In the genomic region with DNA sequence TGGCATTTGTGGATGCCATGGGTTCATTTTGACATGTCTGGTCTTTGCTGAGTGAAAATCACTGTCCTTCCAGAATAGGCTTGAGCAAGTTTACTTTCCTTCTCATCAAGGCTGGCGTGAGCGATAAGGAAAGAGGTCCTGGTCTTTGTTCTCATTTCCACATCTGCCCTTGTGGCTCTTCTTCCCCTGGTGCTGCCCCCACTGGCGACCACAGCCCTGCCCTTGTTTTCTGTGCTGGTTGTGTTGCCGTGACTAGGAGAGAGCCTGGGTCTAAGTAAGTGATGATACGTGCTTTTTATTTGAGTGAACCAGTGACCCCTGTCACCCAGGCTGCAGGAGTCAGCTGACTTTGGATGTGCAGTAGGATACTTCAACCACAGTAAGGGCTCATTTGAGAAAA, we compare ENCODE assay signal across 28 cellular contexts.
DNase-seq lines count a peak whose midpoint lies in the region; ATAC-seq, FAIRE-seq and TF ChIP-seq lines count a peak whose summit lies in the region.
"Had no signal": no experiment of that assay in that cellular context is flagged by ENCODE, and none has a peak within 500 bp of the region (broad histone marks: within the 10 kb centered on the region; RNA-seq: fewer than 3 reads in every experiment).

No MANE protein-coding gene starts in this region.

- intact Hi-C loops in HepG2 (cut with micrococcal nuclease; ENCODE audit: unreplicated experiment) (no loop called here), right lobe of liver (cut with DNase I) (no loop called here)

- peak overlapping the region; percentile 29; the same call in 1 of the 2 replicates for H3K4me2 ChIP-seq in HepG2 (ENCODE audit: low read depth, low read length)
- H3K4me2 ChIP-seq: KMS-11 had no signal

- DNase-seq in HepG2 (ENCODE audit: low spot score): peak; percentile 11
- DNase-seq in right lobe of liver: no peak
- DNase-seq in OCI-M1 (lab: John Stamatoyannopoulos, UW): peak; percentile 58
- DNase-seq in iPS-NIHi11 (ENCODE audit: low spot score): peak; percentile 28
- no peak for DNase-seq in stimulated activated naive CD4-positive, alpha-beta T cell (lab: John Stamatoyannopoulos, UW)
- no peak for DNase-seq in T-helper 1 cell
- DNase-seq in frontal cortex (ENCODE audit: low spot score in 2 of 2): no peak
- DNase-seq: activated B cell treated with CpG ODN at 0.5 μM for 24 hours; activated CD8-positive, alpha-beta memory T cell treated with anti-CD3 and anti-CD28 coated beads, Interleukin-2, amount 50 U/mL, for 4 hours; activated naive CD4-positive, alpha-beta T cell treated with anti-CD3 and anti-CD28 coated beads for 36 hours; brain microvascular endothelial cell; cerebellar nuclear complex; HCEC 1CT; hippocampal formation; MM.1S; NCI-H1436 treated with DMSO at 0.1 percent for 48 hours; NCI-H446 treated with DMSO at 0.1 percent for 48 hours; NCI-H774; right cardiac atrium; stimulated activated CD8-positive, alpha-beta memory T cell treated with anti-CD3 and anti-CD28 coated beads, Interleukin-4, amount 100 ng/mL, for 48 hours; thyroid gland had no signal

- POLR2A ChIA-PET in HepG2 (lab: Yijun Ruan, JAX): no interaction called here

- no peak overlapping the region for H2AFZ ChIP-seq in HepG2 (ENCODE audit: low read length)

- CTCF ChIA-PET in HepG2 (lab: Yijun Ruan, JAX; ENCODE audit: low intra/inter-chr PET ratio, low total read pairs): no interaction called here

- TF ChIP-seq POLR2A in HepG2 (IDR thresholded peaks at IDR 0.05; ENCODE audit: insufficient read depth in 1 of 2, low read depth in 2 of 2, low read length in 2 of 2) (no peak), right lobe of liver (IDR thresholded peaks at IDR 0.05) (no peak)

- no peak overlapping the region for H3K27ac ChIP-seq in HepG2 (ENCODE audit: extremely low read length, insufficient read depth, low read length)
- no peak overlapping the region for H3K27ac ChIP-seq in right lobe of liver
- H3K27ac ChIP-seq: brain microvascular endothelial cell, gastroesophageal sphincter, KMS-11, RWPE1, SJSA1, thyroid gland, vagina had no signal

- in situ Hi-C loops in HepG2 (cut with HindIII; ENCODE audit: extremely low pct_ligation_motif_present, low pct_unique_long_range_greater_than_20kb): no loop called here

- TF ChIP-seq RAD21 in HepG2 (CRISPR knock-in tag; IDR thresholded peaks at IDR 0.05): no peak

- H3K4me1 ChIP-seq in HepG2 (ENCODE audit: insufficient read depth, low read length) (peaks cover 31% of the 10 kb centered on the region), right lobe of liver (no peaks in the 10 kb centered on the region)
- H3K4me1 ChIP-seq: gastroesophageal sphincter, SJSA1, thyroid gland, vagina had no signal

- H4K20me1 ChIP-seq in HepG2 (ENCODE audit: insufficient read depth, low read length): no peaks in the 10 kb centered on the region

- TF ChIP-seq CTCF in HepG2 (CRISPR knock-in tag; IDR thresholded peaks at IDR 0.05) (peak; percentile 41; the same call in 1 of the 2 replicates), right lobe of liver (IDR thresholded peaks at IDR 0.05) (no peak)

- H3K36me3 ChIP-seq in HepG2 (replicated peaks in 1 of 2; ENCODE audit: control insufficient read depth in 1 of 2, insufficient read depth in 2 of 2, low read length in 2 of 2): no peaks in the 10 kb centered on the region
- H3K36me3 ChIP-seq in right lobe of liver: no peaks in the 10 kb centered on the region
- H3K36me3 ChIP-seq: brain microvascular endothelial cell, gastroesophageal sphincter, SJSA1, thyroid gland, vagina had no signal

- H3K79me2 ChIP-seq in HepG2 (ENCODE audit: insufficient read depth, low read length): no peaks in the 10 kb centered on the region

- no peak overlapping the region for H3K9ac ChIP-seq in HepG2 (ENCODE audit: insufficient read depth, low read depth, low read length)
- H3K9ac ChIP-seq: KMS-11 had no signal

- 2% methylated on average over 5 of the region's 5 CpGs for WGBS in HepG2 (ENCODE audit: low lambda C conversion rate)
- WGBS in right lobe of liver (ENCODE audit: insufficient coverage, low coverage, low lambda C conversion rate, missing lambda C conversion rate): 32% methylated on average over 5 of the region's 5 CpGs

- no peaks in the 10 kb centered on the region for H3K27me3 ChIP-seq in HepG2 (ENCODE audit: control insufficient read depth in 1 of 2, insufficient read depth in 2 of 2, low read length in 2 of 2)
- H3K27me3 ChIP-seq in right lobe of liver: no peaks in the 10 kb centered on the region
- H3K27me3 ChIP-seq: brain microvascular endothelial cell, gastroesophageal sphincter, SJSA1, thyroid gland, vagina had no signal

- TF ChIP-seq EP300 in HepG2 (IDR thresholded peaks at IDR 0.05; ENCODE audit: low read depth in 2 of 2, low read length in 2 of 2): no peak; a peak in 1 of 4 replicates
- TF ChIP-seq EP300 in HepG2 (CRISPR knock-in tag; IDR thresholded peaks at IDR 0.05; ENCODE audit: borderline replicate concordance): no peak

- ATAC-seq in HepG2 (peak; percentile 13), right lobe of liver (no peak)
- ATAC-seq: gastroesophageal sphincter, left lobe of liver, right cardiac atrium had no signal

- H3K4me3 ChIP-seq in HepG2 (replicated peaks in 1 of 3; ENCODE audit: insufficient read depth in 1 of 3, low read depth in 2 of 3, low read length in 3 of 3) (no peak overlapping the region), right lobe of liver (no peak overlapping the region)
- H3K4me3 ChIP-seq: gastroesophageal sphincter, SJSA1, thyroid gland, vagina had no signal

- BruUV-seq in HepG2 (replicated peaks; lab: Mats Ljungman, UMichigan): no TSS peak

- FAIRE-seq in HepG2 (lab: Jason Lieb, UNC) (no peak), frontal cortex (lab: Jason Lieb, UNC) (no peak)
- FAIRE-seq: GM12892 had no signal

- H3K9me3 ChIP-seq in HepG2 (ENCODE audit: low read length) (no peaks in the 10 kb centered on the region), right lobe of liver (no peaks in the 10 kb centered on the region)
- H3K9me3 ChIP-seq: SJSA1, thyroid gland, vagina had no signal

TF ChIP-seq in HepG2, 621 proteins besides CTCF, POLR2A, EP300 and RAD21 (continues in another document):
- TF ChIP-seq FOXC1 (CRISPR knock-in tag; IDR thresholded peaks at IDR 0.05; ENCODE audit: borderline replicate concordance) (no peak), HNF4A (CRISPR knock-in tag; IDR thresholded peaks at IDR 0.05) (peak; percentile 48), ZNF354B (CRISPR knock-in tag; IDR thresholded peaks at IDR 0.05) (no peak), SOX6 (IDR thresholded peaks at IDR 0.05) (no peak), SOX6 (CRISPR knock-in tag; IDR thresholded peaks at IDR 0.05) (peak; percentile 25; the same call in 1 of the 2 replicates), ZNF34 (CRISPR knock-in tag; IDR thresholded peaks at IDR 0.05; ENCODE audit: borderline replicate concordance) (no peak), ATRX (CRISPR knock-in tag; IDR thresholded peaks at IDR 0.05; ENCODE audit: borderline replicate concordance) (no peak)
- TF ChIP-seq, protein P1, sequence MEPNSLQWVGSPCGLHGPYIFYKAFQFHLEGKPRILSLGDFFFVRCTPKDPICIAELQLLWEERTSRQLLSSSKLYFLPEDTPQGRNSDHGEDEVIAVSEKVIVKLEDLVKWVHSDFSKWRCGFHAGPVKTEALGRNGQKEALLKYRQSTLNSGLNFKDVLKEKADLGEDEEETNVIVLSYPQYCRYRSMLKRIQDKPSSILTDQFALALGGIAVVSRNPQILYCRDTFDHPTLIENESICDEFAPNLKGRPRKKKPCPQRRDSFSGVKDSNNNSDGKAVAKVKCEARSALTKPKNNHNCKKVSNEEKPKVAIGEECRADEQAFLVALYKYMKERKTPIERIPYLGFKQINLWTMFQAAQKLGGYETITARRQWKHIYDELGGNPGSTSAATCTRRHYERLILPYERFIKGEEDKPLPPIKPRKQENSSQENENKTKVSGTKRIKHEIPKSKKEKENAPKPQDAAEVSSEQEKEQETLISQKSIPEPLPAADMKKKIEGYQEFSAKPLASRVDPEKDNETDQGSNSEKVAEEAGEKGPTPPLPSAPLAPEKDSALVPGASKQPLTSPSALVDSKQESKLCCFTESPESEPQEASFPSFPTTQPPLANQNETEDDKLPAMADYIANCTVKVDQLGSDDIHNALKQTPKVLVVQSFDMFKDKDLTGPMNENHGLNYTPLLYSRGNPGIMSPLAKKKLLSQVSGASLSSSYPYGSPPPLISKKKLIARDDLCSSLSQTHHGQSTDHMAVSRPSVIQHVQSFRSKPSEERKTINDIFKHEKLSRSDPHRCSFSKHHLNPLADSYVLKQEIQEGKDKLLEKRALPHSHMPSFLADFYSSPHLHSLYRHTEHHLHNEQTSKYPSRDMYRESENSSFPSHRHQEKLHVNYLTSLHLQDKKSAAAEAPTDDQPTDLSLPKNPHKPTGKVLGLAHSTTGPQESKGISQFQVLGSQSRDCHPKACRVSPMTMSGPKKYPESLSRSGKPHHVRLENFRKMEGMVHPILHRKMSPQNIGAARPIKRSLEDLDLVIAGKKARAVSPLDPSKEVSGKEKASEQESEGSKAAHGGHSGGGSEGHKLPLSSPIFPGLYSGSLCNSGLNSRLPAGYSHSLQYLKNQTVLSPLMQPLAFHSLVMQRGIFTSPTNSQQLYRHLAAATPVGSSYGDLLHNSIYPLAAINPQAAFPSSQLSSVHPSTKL (CRISPR knock-in tag; IDR thresholded peaks at IDR 0.05): 0 out of 2 replicates have a peak, but pooled peaks have one; percentile 9
- TF ChIP-seq, protein P2, sequence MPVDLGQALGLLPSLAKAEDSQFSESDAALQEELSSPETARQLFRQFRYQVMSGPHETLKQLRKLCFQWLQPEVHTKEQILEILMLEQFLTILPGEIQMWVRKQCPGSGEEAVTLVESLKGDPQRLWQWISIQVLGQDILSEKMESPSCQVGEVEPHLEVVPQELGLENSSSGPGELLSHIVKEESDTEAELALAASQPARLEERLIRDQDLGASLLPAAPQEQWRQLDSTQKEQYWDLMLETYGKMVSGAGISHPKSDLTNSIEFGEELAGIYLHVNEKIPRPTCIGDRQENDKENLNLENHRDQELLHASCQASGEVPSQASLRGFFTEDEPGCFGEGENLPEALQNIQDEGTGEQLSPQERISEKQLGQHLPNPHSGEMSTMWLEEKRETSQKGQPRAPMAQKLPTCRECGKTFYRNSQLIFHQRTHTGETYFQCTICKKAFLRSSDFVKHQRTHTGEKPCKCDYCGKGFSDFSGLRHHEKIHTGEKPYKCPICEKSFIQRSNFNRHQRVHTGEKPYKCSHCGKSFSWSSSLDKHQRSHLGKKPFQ (CRISPR knock-in tag; IDR thresholded peaks at IDR 0.05; ENCODE audit: insufficient replicate concordance): no peak

Comparison
In these comparisons a context has a peak if more than half of its experiments do, and no peak if none do; other contexts are left out.
1. DNase-seq: peak in HepG2 (single experiment), OCI-M1 (single experiment) and iPS-NIHi11 (single experiment); none in right lobe of liver (0 of 3), stimulated activated naive CD4-positive, alpha-beta T cell (0 of 6), T-helper 1 cell (0 of 5) and frontal cortex (0 of 2).